In the genomic region with DNA sequence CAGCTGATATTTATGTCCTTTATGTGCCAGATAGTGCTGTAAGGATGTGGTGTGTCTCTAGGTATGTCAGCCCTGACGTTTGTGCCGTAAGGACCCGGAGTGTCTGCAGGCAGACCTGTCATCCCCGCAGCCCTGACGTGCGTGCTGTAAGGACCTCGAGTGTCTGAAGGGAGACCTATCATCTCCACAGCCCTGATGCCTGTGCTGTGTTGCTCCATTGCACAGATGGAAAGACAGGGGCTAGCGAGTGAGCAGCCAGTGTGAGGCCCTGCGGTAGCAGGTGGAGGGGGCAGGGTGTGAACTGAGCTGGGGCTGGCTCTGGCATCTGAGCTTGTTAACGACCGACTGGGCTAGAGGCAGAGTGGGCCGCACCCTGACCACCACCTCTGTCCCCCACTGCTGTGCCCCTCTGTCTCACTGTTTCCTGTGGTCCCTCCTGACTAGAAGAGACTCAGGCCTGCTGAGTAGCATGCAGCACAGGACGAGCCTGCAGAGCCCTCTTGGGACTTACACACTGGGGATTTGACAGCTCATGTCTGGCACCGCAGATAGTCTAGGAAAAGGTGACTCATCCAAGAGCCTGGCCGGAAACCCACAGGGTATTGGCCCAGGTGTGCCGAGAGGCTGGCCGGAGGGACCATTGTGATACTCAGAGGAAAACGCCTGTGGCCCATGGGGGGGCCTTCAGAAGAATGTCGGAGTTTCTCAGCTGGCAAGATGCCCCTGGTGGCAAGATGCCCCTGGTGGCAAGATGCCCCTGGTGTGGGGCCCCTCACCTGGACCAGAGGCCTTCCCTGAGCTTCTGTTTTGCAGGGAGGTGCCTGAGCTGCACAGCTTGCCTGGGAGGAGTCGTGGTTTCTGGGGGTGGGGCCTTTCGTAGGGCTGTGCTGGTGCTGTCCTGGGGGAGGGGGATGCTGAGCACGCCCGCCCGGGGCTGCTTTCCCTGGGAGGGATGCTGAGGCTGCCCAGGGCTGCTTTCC, we compare ENCODE assay signal across 8 cellular contexts. TPM values are rescaled to one million over a fixed set of nuclear protein-coding genes. Genes with fewer than 3 reads are reported as not detected.
DNase-seq lines count a peak whose midpoint lies in the region; ATAC-seq and TF ChIP-seq lines count a peak whose summit lies in the region.

No MANE protein-coding gene starts in this region.

- no peaks in the 10 kb centered on the region for H3K9me3 Mint-ChIP-seq in activated CD8-positive, alpha-beta T cell treated with anti-CD3 and anti-CD28 coated beads for 36 hours
- no peaks in the 10 kb centered on the region for H3K9me3 Mint-ChIP-seq in osteocyte (ENCODE audit: unreplicated experiment)

- peak overlapping the region; percentile 69 for H3K27ac Mint-ChIP-seq in activated CD8-positive, alpha-beta T cell treated with anti-CD3 and anti-CD28 coated beads for 36 hours
- H3K27ac Mint-ChIP-seq in osteocyte (ENCODE audit: unreplicated experiment) = no peak overlapping the region

- intact Hi-C loops in activated CD8-positive, alpha-beta T cell treated with anti-CD3 and anti-CD28 coated beads for 36 hours (cut with micrococcal nuclease) = loop anchor here (2.0 kb wide), 1 partner anchor 17 kb away; no protein-coding TSS in a partner anchor

- peaks cover 28% of the 10 kb centered on the region for H3K4me1 Mint-ChIP-seq in activated CD8-positive, alpha-beta T cell treated with anti-CD3 and anti-CD28 coated beads for 36 hours (ENCODE audit: low read depth)
- H3K4me1 Mint-ChIP-seq in osteocyte (ENCODE audit: unreplicated experiment) = peaks cover 8% of the 10 kb centered on the region

- no peaks in the 10 kb centered on the region for H3K27me3 Mint-ChIP-seq in activated CD8-positive, alpha-beta T cell treated with anti-CD3 and anti-CD28 coated beads for 36 hours
- H3K27me3 Mint-ChIP-seq in osteocyte (ENCODE audit: unreplicated experiment) = no peaks in the 10 kb centered on the region

- POLR2A ChIA-PET in activated CD8-positive, alpha-beta T cell treated with anti-CD3 and anti-CD28 coated beads for 36 hours (lab: Charles Lee) = interaction anchor here (0.7 to 1.8 kb wide), 8 partner anchors 9 to 122 kb away, joined by 3 to 7 read pairs (median 4); no protein-coding TSS in a partner anchor

- CTCF ChIA-PET in activated CD8-positive, alpha-beta T cell treated with anti-CD3 and anti-CD28 coated beads for 36 hours (lab: Charles Lee) = interaction anchor here (0.8 to 1.9 kb wide), 3 partner anchors 19 to 30 kb away, joined by 3 to 6 read pairs (median 3); no protein-coding TSS in a partner anchor

- H3K4me3 Mint-ChIP-seq in activated CD8-positive, alpha-beta T cell treated with anti-CD3 and anti-CD28 coated beads for 36 hours = peak overlapping the region; percentile 28
- H3K4me3 Mint-ChIP-seq in osteocyte (ENCODE audit: unreplicated experiment) = peak overlapping the region; percentile 35

- H3K36me3 Mint-ChIP-seq in activated CD8-positive, alpha-beta T cell treated with anti-CD3 and anti-CD28 coated beads for 36 hours (ENCODE audit: low read depth) = no peaks in the 10 kb centered on the region
- H3K36me3 Mint-ChIP-seq in osteocyte (ENCODE audit: unreplicated experiment) = no peaks in the 10 kb centered on the region

- in situ Hi-C loops in GM13976 (cut with MboI; ENCODE audit: low sequenced_read_pairs, unreplicated experiment) = no loop called here

- TF ChIP-seq CTCF in 22Rv1 (IDR thresholded peaks at IDR 0.05) (no peak), GM13976 (IDR thresholded peaks at IDR 0.05; ENCODE audit: borderline replicate concordance, control extremely low read depth, extremely low read depth, insufficient read depth, missing control alignments) (no peak), osteocyte (IDR thresholded peaks at IDR 0.05) (no peak)
- no peak for TF ChIP-seq CTCF in activated CD8-positive, alpha-beta T cell treated with anti-CD3 and anti-CD28 coated beads for 36 hours (IDR thresholded peaks at IDR 0.05)

- peak overlapping the region; percentile 75 for H3K27ac ChIP-seq in 22Rv1

- peak; percentile 89 for DNase-seq in GM13976 (ENCODE audit: low spot score)
- peak; percentile 95 for DNase-seq in NAMALWA (ENCODE audit: low spot score)
- DNase-seq in activated CD8-positive, alpha-beta T cell treated with anti-CD3 and anti-CD28 coated beads for 36 hours = peak; percentile 92
- peak; percentile 78 for DNase-seq in fibroblast of gingiva (ENCODE audit: low read depth)
- DNase-seq in osteocyte (ENCODE audit: extremely low spot score, unreplicated experiment) = peak; percentile 85
- DNase-seq in NCI-H524 treated with DMSO at 0.1 percent for 48 hours (lab: John Stamatoyannopoulos, UW) = no peak

- ATAC-seq in HG02759 (IDR thresholded peaks at IDR 0.05; ENCODE audit: unreplicated experiment) = peak; percentile 71
- ATAC-seq in activated CD8-positive, alpha-beta T cell treated with anti-CD3 and anti-CD28 coated beads for 36 hours = peak; percentile 87

RNA-seq across cellular contexts. Expression of a gene that starts 34.3 kb away (rescaled TPM):
- total RNA-seq in activated CD8-positive, alpha-beta T cell treated with anti-CD3 and anti-CD28 coated beads for 36 hours = 10 to 100 TPM in 1 of 2 experiments, 1 to 10 TPM in 1; 9.6 to 10.4 TPM
- 35.0 and 36.4 TPM in 2 replicates for total RNA-seq in osteocyte
